In the genomic region with DNA sequence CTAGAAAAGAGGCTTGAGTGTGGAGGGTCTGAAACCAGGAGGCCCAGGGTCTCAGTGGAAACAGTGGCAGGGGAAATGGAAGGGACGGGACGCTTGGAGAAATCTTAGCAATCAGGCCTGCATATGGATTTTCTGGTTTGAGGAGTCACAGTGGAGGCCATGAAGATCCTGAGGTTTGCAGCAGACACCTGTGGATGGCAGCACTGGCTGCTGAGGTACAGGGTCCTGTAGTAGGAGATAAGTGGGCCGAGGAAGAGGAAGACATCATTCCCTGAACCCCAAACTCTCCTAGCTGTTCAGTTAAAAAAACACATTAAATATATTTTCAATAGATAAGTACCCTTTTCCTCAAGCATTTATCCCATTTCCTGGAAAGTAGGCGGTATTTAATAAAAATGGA, we compare ENCODE assay signal across 23 cellular contexts.
A peak's percentile ranks its signal among the peaks of the same experiment; 100 is the strongest.
DNase-seq lines count a peak whose midpoint lies in the region; ATAC-seq, FAIRE-seq and TF ChIP-seq lines count a peak whose summit lies in the region.
"Had no signal": no experiment of that assay in that cellular context is flagged by ENCODE, and none has a peak within 500 bp of the region (broad histone marks: within the 10 kb centered on the region; RNA-seq: fewer than 3 reads in every experiment).

No MANE protein-coding gene starts in this region.

- H3K27ac ChIP-seq in OCI-LY7 (ENCODE audit: low read depth, low read length, poor library complexity, severe bottlenecking) (no peak overlapping the region), H1 (ENCODE audit: low read depth, low read length) (no peak overlapping the region), trophoblast cell (ENCODE audit: low read depth, low read length) (no peak overlapping the region)
- H3K27ac ChIP-seq: 22Rv1, left ventricle myocardium inferior, neutrophil, SJSA1 had no signal

- TF ChIP-seq EP300 in H1 (IDR thresholded peaks at IDR 0.05; ENCODE audit: borderline replicate concordance in 1 of 2, low read depth in 2 of 2, low read length in 2 of 2) = no peak

- no peak overlapping the region for H2BK20ac ChIP-seq in H1 (ENCODE audit: low read length)

- TF ChIP-seq RAD21 in H1 (IDR thresholded peaks at IDR 0.05 in 1 of 2, conservative IDR thresholded peaks at IDR 0.05 in 1 of 2; ENCODE audit: low read depth in 2 of 2, low read length in 2 of 2) = peak; percentile 48 to 63

- no peak overlapping the region for H3K4me3 ChIP-seq in OCI-LY7 (ENCODE audit: low read depth, low read length, poor library complexity, severe bottlenecking)
- no peak overlapping the region for H3K4me3 ChIP-seq in H1 (ENCODE audit: extremely low read depth in 1 of 4, insufficient read depth in 2 of 4, low read depth in 3 of 4, low read length in 4 of 4)
- H3K4me3 ChIP-seq in trophoblast cell (ENCODE audit: low read depth, low read length) = no peak overlapping the region
- H3K4me3 ChIP-seq: K562, left ventricle myocardium inferior, SJSA1 had no signal

- peak; percentile 3 for DNase-seq in NCI-H2029 (lab: John Stamatoyannopoulos, UW)
- no peak for DNase-seq in NCI-H2029 treated with DMSO at 0.1 percent for 48 hours (lab: John Stamatoyannopoulos, UW)
- peak; percentile 14 for DNase-seq in OCI-LY7 (ENCODE audit: low spot score)
- DNase-seq in H1 (ENCODE audit: low read depth in 1 of 2, low spot score in 2 of 2) = no peak
- no peak for DNase-seq in trophoblast cell
- no peak for DNase-seq in ecto neural progenitor cell (ENCODE audit: low spot score)
- DNase-seq: activated CD4-positive, alpha-beta memory T cell treated with anti-CD3 and anti-CD28 coated beads, Interleukin-2, amount 10 ng/mL, durations not matched to agents 7 days and 5 days; activated CD4-positive, CD25-positive, alpha-beta regulatory T cell treated with anti-CD3 and anti-CD28 coated beads, Interleukin-2, amount 50 U/mL, for 72 hours; CD4-positive, CD25-positive, alpha-beta regulatory T cell; left ventricle myocardium inferior; naive B cell; NCI-H1417; NCI-H446 treated with DMSO at 0.1 percent for 48 hours; stimulated activated naive CD4-positive, alpha-beta T cell; T-helper 17 cell had no signal

- no peak overlapping the region for H3K4ac ChIP-seq in H1 (replicated peaks; ENCODE audit: insufficient read length, low read depth, low read length)
- H3K4ac ChIP-seq in trophoblast cell (ENCODE audit: low read depth, low read length) = no peak overlapping the region

- no peaks in the 10 kb centered on the region; the same call in 1 of the 2 replicates for H3K23me2 ChIP-seq in H1 (ENCODE audit: low read depth, low read length)

- no peak overlapping the region for H4K91ac ChIP-seq in H1 (replicated peaks; ENCODE audit: insufficient read length, low read length)
- peak overlapping the region; percentile 39 for H4K91ac ChIP-seq in trophoblast cell (ENCODE audit: low read depth, low read length)

- no peak overlapping the region for H2BK12ac ChIP-seq in H1 (ENCODE audit: low read depth, low read length)
- peak overlapping the region; percentile 84 for H2BK12ac ChIP-seq in trophoblast cell (ENCODE audit: low read length)

- H3K4me2 ChIP-seq in OCI-LY7 (ENCODE audit: low read length) (no peak overlapping the region), H1 (ENCODE audit: insufficient read depth in 1 of 2, low read depth in 2 of 2, low read length in 2 of 2) (no peak overlapping the region), trophoblast cell (ENCODE audit: low read length) (no peak overlapping the region)

- CTCF ChIA-PET in OCI-LY7 (lab: Charles Lee; ENCODE audit: unreplicated experiment) (interaction anchor here (0.5 kb wide), 1 partner anchor 71 kb away, joined by 4 read pairs; no protein-coding TSS in a partner anchor), H1 (lab: Charles Lee; ENCODE audit: partially characterized antibody) (interaction anchor here (0.7 to 2.1 kb wide), 10 partner anchors 9 to 960 kb away, joined by 3 to 9 read pairs (median 4); no protein-coding TSS in a partner anchor)

- no peak overlapping the region for H2BK5ac ChIP-seq in H1 (ENCODE audit: low read depth, low read length)
- peak overlapping the region; percentile 67 for H2BK5ac ChIP-seq in trophoblast cell (ENCODE audit: low read depth, low read length, poor library complexity)

- H3K9me3 ChIP-seq in OCI-LY7 (ENCODE audit: low read length) = no peaks in the 10 kb centered on the region
- no peaks in the 10 kb centered on the region for H3K9me3 ChIP-seq in H1 (ENCODE audit: insufficient read depth in 2 of 2, low read depth in 1 of 2, low read length in 1 of 2)
- no peaks in the 10 kb centered on the region for H3K9me3 ChIP-seq in trophoblast cell (ENCODE audit: insufficient read depth, low read depth, low read length)
- H3K9me3 ChIP-seq: left ventricle myocardium inferior, neutrophil, SJSA1 had no signal

- H2BK120ac ChIP-seq in H1 (replicated peaks; ENCODE audit: low read depth, low read length) = no peak overlapping the region
- peak overlapping the region; percentile 10 for H2BK120ac ChIP-seq in trophoblast cell (ENCODE audit: insufficient read depth, low read length, poor library complexity)

- no peaks in the 10 kb centered on the region for H3K79me2 ChIP-seq in OCI-LY7 (ENCODE audit: insufficient read depth, low read depth, low read length)
- no peaks in the 10 kb centered on the region for H3K79me2 ChIP-seq in H1 (ENCODE audit: control insufficient read depth in 1 of 2, insufficient read depth in 2 of 2, low read length in 2 of 2)
- peaks cover 2% of the 10 kb centered on the region for H3K79me2 ChIP-seq in trophoblast cell (ENCODE audit: control insufficient read depth, insufficient read depth, low read length, poor library complexity)

- no peak overlapping the region for H4K12ac ChIP-seq in trophoblast cell (ENCODE audit: low read depth, low read length)

- no peaks in the 10 kb centered on the region for H4K20me1 ChIP-seq in OCI-LY7 (ENCODE audit: insufficient read depth, low read length)
- no peaks in the 10 kb centered on the region for H4K20me1 ChIP-seq in H1 (replicated peaks in 1 of 2; ENCODE audit: control insufficient read depth in 1 of 2, insufficient read depth in 2 of 2, low read length in 2 of 2)

- H3K27me3 ChIP-seq in H1 (replicated peaks in 1 of 4; ENCODE audit: control insufficient read depth in 3 of 4, extremely low read depth in 1 of 4, insufficient read depth in 3 of 4, low read length in 3 of 4) (no peaks in the 10 kb centered on the region), trophoblast cell (ENCODE audit: insufficient read depth, low read length) (no peaks in the 10 kb centered on the region)
- H3K27me3 ChIP-seq: neutrophil, SJSA1 had no signal

- POLR2A ChIA-PET in OCI-LY7 (lab: Charles Lee) (no interaction called here), H1 (lab: Charles Lee; ENCODE audit: partially characterized antibody) (interaction anchor here (0.5 kb wide), 1 partner anchor 50 kb away, joined by 3 read pairs; no protein-coding TSS in a partner anchor)

- no peaks in the 10 kb centered on the region for H3K9me2 ChIP-seq in OCI-LY7 (ENCODE audit: insufficient read depth, low read length)

- no peak for TF ChIP-seq POLR2A in H1 (IDR thresholded peaks at IDR 0.05; ENCODE audit: control extremely low read depth in 1 of 2, low read depth in 2 of 2, low read length in 2 of 2)

- ATAC-seq in HG03432 (IDR thresholded peaks at IDR 0.05; ENCODE audit: unreplicated experiment) = no peak
- ATAC-seq in GM18909 (IDR thresholded peaks at IDR 0.05; ENCODE audit: poor library complexity, unreplicated experiment) = no peak
- ATAC-seq: K562, sciatic nerve, T-helper 17 cell had no signal

- TF ChIP-seq CTCF in OCI-LY7 (conservative IDR thresholded peaks at IDR 0.05; ENCODE audit: low read length) (peak; percentile 68), H1 (IDR thresholded peaks at IDR 0.05; ENCODE audit: control extremely low read depth in 1 of 3, insufficient read depth in 1 of 3, low read depth in 1 of 3, low read length in 3 of 3) (peak; percentile 46 to 49 (median 47))

- no peak overlapping the region for H3K56ac ChIP-seq in H1 (replicated peaks; ENCODE audit: insufficient read length, low read depth, low read length)

- H3K14ac ChIP-seq in H1 (ENCODE audit: insufficient read length) (no peak overlapping the region), trophoblast cell (ENCODE audit: low read length) (no peak overlapping the region)

- FAIRE-seq in H1 (lab: Jason Lieb, UNC) = no peak
- FAIRE-seq: endometrium, K562 had no signal

- H3K23ac ChIP-seq in H1 (ENCODE audit: insufficient read length) (no peak overlapping the region), trophoblast cell (ENCODE audit: low read length) (no peak overlapping the region)

- H4K8ac ChIP-seq in H1 (ENCODE audit: extremely low read depth, insufficient read depth, low read length) (no peak overlapping the region), trophoblast cell (ENCODE audit: low read depth, low read length) (no peak overlapping the region)

- H3K79me1 ChIP-seq in H1 (ENCODE audit: low read depth, low read length) (no peaks in the 10 kb centered on the region), trophoblast cell (ENCODE audit: low read length) (peaks cover 36% of the 10 kb centered on the region)

- H2AFZ ChIP-seq in OCI-LY7 (ENCODE audit: low read length) (no peak overlapping the region), H1 (ENCODE audit: low read length) (no peak overlapping the region), trophoblast cell (ENCODE audit: insufficient read depth, low read length, poor library complexity) (no peak overlapping the region)

- H3K36me3 ChIP-seq in OCI-LY7 (ENCODE audit: insufficient read depth, low read length) (no peaks in the 10 kb centered on the region), H1 (ENCODE audit: control insufficient read depth in 2 of 4, insufficient read depth in 4 of 4, low read length in 3 of 4) (no peaks in the 10 kb centered on the region), trophoblast cell (ENCODE audit: control insufficient read depth in 1 of 2, insufficient read depth in 2 of 2, low read length in 2 of 2) (peaks cover 0 to 1% of the 10 kb centered on the region in 2 experiments)
- H3K36me3 ChIP-seq: left ventricle myocardium inferior, neutrophil, SJSA1 had no signal

- BruUV-seq in OCI-LY7 (replicated peaks; lab: Mats Ljungman, UMichigan) = no TSS peak

- no peak overlapping the region for H3K9ac ChIP-seq in H1 (replicated peaks in 1 of 4; ENCODE audit: extremely low read depth in 1 of 4, low read depth in 3 of 4, low read length in 3 of 4)
- no peak overlapping the region for H3K9ac ChIP-seq in trophoblast cell (ENCODE audit: low read length)

- H4K5ac ChIP-seq in H1 (ENCODE audit: insufficient read length, low read depth, low read length) = no peak overlapping the region

- 90% methylated on average over 4 of the region's 4 CpGs; no CpG with 5 or more reads in 1 of the 2 experiments for WGBS in H1 (ENCODE audit: extremely low coverage in 1 of 2, insufficient coverage in 1 of 2, insufficient read length in 1 of 2, insufficient replicate concordance in 2 of 2, low coverage in 1 of 2, low lambda C conversion rate in 2 of 2, missing lambda C conversion rate in 1 of 2), 2 experiments
- WGBS in trophoblast cell (ENCODE audit: extremely low coverage, insufficient coverage, insufficient read length) = no CpG with 5 or more reads among the region's 4 CpGs

- H2AK5ac ChIP-seq in H1 (ENCODE audit: low read depth, low read length) (no peak overlapping the region), trophoblast cell (ENCODE audit: low read length) (no peak overlapping the region)

- H3K18ac ChIP-seq in H1 (ENCODE audit: extremely low read depth, low read length) = no peak overlapping the region
- no peak overlapping the region for H3K18ac ChIP-seq in trophoblast cell (ENCODE audit: low read length)

- no peak overlapping the region for H2BK15ac ChIP-seq in H1 (ENCODE audit: low read length)

- intact Hi-C loops in OCI-LY7 (cut with micrococcal nuclease; ENCODE audit: unreplicated experiment) = loop anchor here (5.0 kb wide), 1 partner anchor 1052 kb away; no protein-coding TSS in a partner anchor

- H3K4me1 ChIP-seq in OCI-LY7 (ENCODE audit: insufficient read depth, low read length, poor library complexity, severe bottlenecking) = no peaks in the 10 kb centered on the region
- peaks cover 0 to 2% (median 0%) of the 10 kb centered on the region in 4 experiments; a peak in 2 of 7 replicates for H3K4me1 ChIP-seq in H1 (replicated peaks in 1 of 4; ENCODE audit: control insufficient read depth in 3 of 4, insufficient read depth in 4 of 4, low read length in 3 of 4)
- H3K4me1 ChIP-seq in trophoblast cell (ENCODE audit: control insufficient read depth in 1 of 2, insufficient read depth in 2 of 2, low read length in 2 of 2) = peaks cover 3 to 10% of the 10 kb centered on the region in 2 experiments
- H3K4me1 ChIP-seq: SJSA1 had no signal

Comparison
In these comparisons a context has a peak if more than half of its experiments do, and no peak if none do; other contexts are left out.
1. DNase-seq: peak in NCI-H2029 (single experiment) and OCI-LY7 (single experiment); none in NCI-H2029 treated with DMSO at 0.1 percent for 48 hours (single experiment), H1 (0 of 2), trophoblast cell (0 of 2) and ecto neural progenitor cell (single experiment).